In genomic region chr4:48445704-48446103, GRCh38 we compare ENCODE assay signal across 11 cellular contexts. TPM values are rescaled to one million over a fixed set of nuclear protein-coding genes. Genes with fewer than 3 reads are reported as not detected.
DNase-seq lines count a peak whose midpoint lies in the region; ATAC-seq and TF ChIP-seq lines count a peak whose summit lies in the region.
"Had no signal": no experiment of that assay in that cellular context is flagged by ENCODE, and none has a peak within 500 bp of the region (broad histone marks: within the 10 kb centered on the region; RNA-seq: fewer than 3 reads in every experiment).

No MANE protein-coding gene starts in this region.

- H3K4me1 ChIP-seq in right atrium auricular region: no peaks in the 10 kb centered on the region

- H3K9me3 ChIP-seq in right atrium auricular region: no peaks in the 10 kb centered on the region

- no peak overlapping the region for H3K27ac ChIP-seq in right atrium auricular region
- H3K27ac ChIP-seq in RWPE1: no peak overlapping the region

- no peaks in the 10 kb centered on the region for H3K36me3 ChIP-seq in right atrium auricular region

- intact Hi-C loops in left ventricle myocardium superior (cut with micrococcal nuclease) (no loop called here), posterior cingulate gyrus (cut with DNase I) (loop anchor here (2.0 kb wide), 1 partner anchor 517 kb away; no protein-coding TSS in a partner anchor)

- no peaks in the 10 kb centered on the region for H3K27me3 ChIP-seq in right atrium auricular region

- CTCF ChIA-PET in RWPE1 (lab: Yijun Ruan, JAX): no interaction called here

- no peak for ATAC-seq in left ventricle myocardium superior
- no peak for ATAC-seq in GM21423 (IDR thresholded peaks at IDR 0.05; ENCODE audit: unreplicated experiment)
- ATAC-seq: activated T-cell treated with anti-CD3 and anti-CD28 coated beads, Interleukin-2, amount 50 U/mL, for 72 hours; naive thymus-derived CD4-positive, alpha-beta T cell had no signal

- DNase-seq in right atrium auricular region (ENCODE audit: low spot score): no peak
- DNase-seq in left ventricle myocardium superior: no peak
- DNase-seq in RWPE1 (ENCODE audit: low spot score): peak; percentile 26
- DNase-seq in glutamatergic neuron: no peak
- DNase-seq in posterior cingulate gyrus: no peak
- no peak for DNase-seq in occipital lobe (lab: John Stamatoyannopoulos, UW)
- DNase-seq in GOT3 (lab: John Stamatoyannopoulos, UW): no peak
- DNase-seq: activated T-cell treated with anti-CD3 and anti-CD28 coated beads, Interleukin-2, amount 50 U/mL, for 72 hours had no signal

- no peak overlapping the region for H3K4me3 Mint-ChIP-seq in glutamatergic neuron (ENCODE audit: unreplicated experiment)
- H3K4me3 Mint-ChIP-seq: activated T-cell treated with anti-CD3 and anti-CD28 coated beads, Interleukin-2, amount 50 U/mL, for 72 hours; naive thymus-derived CD4-positive, alpha-beta T cell had no signal

- TF ChIP-seq CTCF in right atrium auricular region (IDR thresholded peaks at IDR 0.05) (peak; percentile 35 to 65), RWPE1 (conservative IDR thresholded peaks at IDR 0.05; ENCODE audit: low read depth) (peak; percentile 62), glutamatergic neuron (IDR thresholded peaks at IDR 0.05; ENCODE audit: partially characterized antibody, unreplicated experiment) (peak; percentile 78)

- peaks cover 2% of the 10 kb centered on the region for H3K9me3 Mint-ChIP-seq in glutamatergic neuron (ENCODE audit: unreplicated experiment)
- H3K9me3 Mint-ChIP-seq: activated T-cell treated with anti-CD3 and anti-CD28 coated beads, Interleukin-2, amount 50 U/mL, for 72 hours; naive thymus-derived CD4-positive, alpha-beta T cell had no signal

- no peaks in the 10 kb centered on the region for H3K27me3 Mint-ChIP-seq in glutamatergic neuron (ENCODE audit: unreplicated experiment)

- POLR2A ChIA-PET in RWPE1 (lab: Yijun Ruan, JAX; ENCODE audit: low non-redundant PET): no interaction called here

- no peak overlapping the region for H3K27ac Mint-ChIP-seq in glutamatergic neuron (ENCODE audit: unreplicated experiment)
- H3K27ac Mint-ChIP-seq: activated T-cell treated with anti-CD3 and anti-CD28 coated beads, Interleukin-2, amount 50 U/mL, for 72 hours; naive thymus-derived CD4-positive, alpha-beta T cell had no signal

- peaks cover 1% of the 10 kb centered on the region for H3K4me1 Mint-ChIP-seq in glutamatergic neuron (ENCODE audit: low read depth, unreplicated experiment)

- no peak overlapping the region for H3K4me3 ChIP-seq in right atrium auricular region

- no peaks in the 10 kb centered on the region for H3K36me3 Mint-ChIP-seq in glutamatergic neuron (ENCODE audit: unreplicated experiment)

RNA-seq across cellular contexts. Expression of gene SLC10A4, which starts 37.4 kb away (rescaled TPM):
- total RNA-seq in right atrium auricular region (not detected), left ventricle myocardium superior (not detected), glutamatergic neuron (ENCODE audit: unreplicated experiment) (7.1 TPM), occipital lobe (3.9 TPM)
- total RNA-seq: activated T-cell treated with anti-CD3 and anti-CD28 coated beads, Interleukin-2, amount 50 U/mL, for 72 hours had no signal

RNA-seq across cellular contexts. Expression of gene ZAR1, which starts 44.3 kb away (rescaled TPM):
- total RNA-seq in right atrium auricular region (not detected), left ventricle myocardium superior (not detected), glutamatergic neuron (ENCODE audit: unreplicated experiment) (0.49 TPM), occipital lobe (not detected)
- total RNA-seq: activated T-cell treated with anti-CD3 and anti-CD28 coated beads, Interleukin-2, amount 50 U/mL, for 72 hours; HT1080; naive thymus-derived CD4-positive, alpha-beta T cell had no signal
